ENCODE assay signal across 2 cellular contexts in genomic region chr21:13820286-13820685, GRCh38.
DNase-seq lines count a peak whose midpoint lies in the region; TF ChIP-seq lines count a peak whose summit lies in the region.
"Not testable (repeated sequence)": the region's sequence is repeated elsewhere in the genome, so short reads cannot be mapped to it uniquely, and the experiment has no call there.

No MANE protein-coding gene starts in this region.

- H3K4me3 ChIP-seq in trophoblast cell (ENCODE audit: low read depth, low read length) = not testable (repeated sequence)

- not testable (repeated sequence) for H3K23ac ChIP-seq in trophoblast cell (ENCODE audit: low read length)

- peak overlapping the region; percentile 72 for H3K27ac Mint-ChIP-seq in glutamatergic neuron (ENCODE audit: unreplicated experiment)

- not testable (repeated sequence) for H3K79me1 ChIP-seq in trophoblast cell (ENCODE audit: low read length)

- not testable (repeated sequence) for H3K27me3 ChIP-seq in trophoblast cell (ENCODE audit: insufficient read depth, low read length)

- H3K79me2 ChIP-seq in trophoblast cell (ENCODE audit: control insufficient read depth, insufficient read depth, low read length, poor library complexity) = not testable (repeated sequence)

- H3K4ac ChIP-seq in trophoblast cell (ENCODE audit: low read depth, low read length) = not testable (repeated sequence)

- H3K4me1 ChIP-seq in trophoblast cell (ENCODE audit: control insufficient read depth in 1 of 2, insufficient read depth in 2 of 2, low read length in 2 of 2) = not testable (repeated sequence)

- not testable (repeated sequence) for H3K9ac ChIP-seq in trophoblast cell (ENCODE audit: low read length)

- H2AK5ac ChIP-seq in trophoblast cell (ENCODE audit: low read length) = not testable (repeated sequence)

- not testable (repeated sequence) for H3K36me3 ChIP-seq in trophoblast cell (ENCODE audit: control insufficient read depth in 1 of 2, insufficient read depth in 2 of 2, low read length in 2 of 2)

- H4K91ac ChIP-seq in trophoblast cell (ENCODE audit: low read depth, low read length) = not testable (repeated sequence)

- H3K36me3 Mint-ChIP-seq in glutamatergic neuron (ENCODE audit: unreplicated experiment) = not testable (repeated sequence)

- not testable (repeated sequence) for H3K18ac ChIP-seq in trophoblast cell (ENCODE audit: low read length)

- H3K9me3 ChIP-seq in trophoblast cell (ENCODE audit: insufficient read depth, low read depth, low read length) = not testable (repeated sequence)

- H3K27me3 Mint-ChIP-seq in glutamatergic neuron (ENCODE audit: unreplicated experiment) = not testable (repeated sequence)

- not testable (repeated sequence) for H2BK120ac ChIP-seq in trophoblast cell (ENCODE audit: insufficient read depth, low read length, poor library complexity)

- not testable (repeated sequence) for H2BK12ac ChIP-seq in trophoblast cell (ENCODE audit: low read length)

- TF ChIP-seq CTCF in glutamatergic neuron (IDR thresholded peaks at IDR 0.05; ENCODE audit: partially characterized antibody, unreplicated experiment) = not testable (repeated sequence)

- H3K4me2 ChIP-seq in trophoblast cell (ENCODE audit: low read length) = not testable (repeated sequence)

- peaks cover 25% of the 10 kb centered on the region for H3K4me1 Mint-ChIP-seq in glutamatergic neuron (ENCODE audit: low read depth, unreplicated experiment)

- not testable (repeated sequence) for DNase-seq in glutamatergic neuron
- peak; percentile 55 to 78 for DNase-seq in trophoblast cell

- H4K8ac ChIP-seq in trophoblast cell (ENCODE audit: low read depth, low read length) = not testable (repeated sequence)

- not testable (repeated sequence) for H3K27ac ChIP-seq in trophoblast cell (ENCODE audit: low read depth, low read length)

- not testable (repeated sequence) for H2AFZ ChIP-seq in trophoblast cell (ENCODE audit: insufficient read depth, low read length, poor library complexity)

- WGBS in trophoblast cell (ENCODE audit: extremely low coverage, insufficient coverage, insufficient read length) = no CpG with 5 or more reads among the region's 4 CpGs

- H2BK5ac ChIP-seq in trophoblast cell (ENCODE audit: low read depth, low read length, poor library complexity) = not testable (repeated sequence)

- not testable (repeated sequence) for H3K9me3 Mint-ChIP-seq in glutamatergic neuron (ENCODE audit: unreplicated experiment)

- not testable (repeated sequence) for H3K14ac ChIP-seq in trophoblast cell (ENCODE audit: low read length)

- H4K12ac ChIP-seq in trophoblast cell (ENCODE audit: low read depth, low read length) = not testable (repeated sequence)

- H3K4me3 Mint-ChIP-seq in glutamatergic neuron (ENCODE audit: unreplicated experiment) = peak overlapping the region; percentile 34
